ENCODE assay signal across 34 cellular contexts in the genomic region with DNA sequence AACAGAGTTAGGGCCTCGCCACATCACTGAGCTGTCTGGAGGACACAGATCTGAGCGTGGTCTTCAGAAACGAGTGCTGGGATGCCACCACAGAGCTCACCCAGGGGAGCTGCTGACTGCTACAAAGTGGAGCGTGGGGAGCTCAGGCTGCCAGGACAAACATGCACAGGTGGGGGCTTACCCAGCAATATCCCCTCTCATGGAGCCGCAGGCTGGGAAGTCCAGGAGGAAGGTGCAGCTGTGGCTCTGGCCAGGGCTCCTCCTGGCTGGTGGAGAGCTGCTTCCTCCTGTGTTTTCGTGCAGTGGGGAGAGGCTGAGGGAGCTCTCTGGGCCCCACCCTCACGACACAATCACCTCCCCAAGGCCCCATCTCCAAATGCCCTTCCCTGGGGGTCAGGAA.
"Had no signal": no experiment of that assay in that cellular context is flagged by ENCODE, and none has a peak within 500 bp of the region (broad histone marks: within the 10 kb centered on the region; RNA-seq: fewer than 3 reads in every experiment).

No MANE protein-coding gene starts in this region.

- H3K4me1 Mint-ChIP-seq: activated CD4-positive, alpha-beta memory T cell treated with anti-CD3 and anti-CD28 coated beads, Interleukin-2, amount 10 ng/mL, durations not matched to agents 7 days and 5 days; activated CD8-positive, alpha-beta memory T cell treated with anti-CD3 and anti-CD28 coated beads, Interleukin-2, amount 10 ng/mL, durations not matched to agents 7 days and 5 days; activated naive CD8-positive, alpha-beta T cell treated with anti-CD3 and anti-CD28 coated beads for 36 hours; activated T-helper 17 cell treated with anti-CD3 and anti-CD28 coated beads, Interleukin-2, amount 50 U/mL, for 72 hours had no signal

- H3K9me3 Mint-ChIP-seq: activated T-helper 17 cell treated with anti-CD3 and anti-CD28 coated beads, Interleukin-2, amount 50 U/mL, for 72 hours had no signal

- H3K4me3 Mint-ChIP-seq: activated CD4-positive, alpha-beta memory T cell treated with anti-CD3 and anti-CD28 coated beads, Interleukin-2, amount 10 ng/mL, durations not matched to agents 7 days and 5 days; activated CD8-positive, alpha-beta memory T cell treated with anti-CD3 and anti-CD28 coated beads, Interleukin-2, amount 10 ng/mL, durations not matched to agents 7 days and 5 days; activated naive CD8-positive, alpha-beta T cell treated with anti-CD3 and anti-CD28 coated beads for 36 hours; activated T-cell treated with anti-CD3 and anti-CD28 coated beads, Interleukin-2, amount 50 U/mL, for 72 hours; activated T-helper 17 cell treated with anti-CD3 and anti-CD28 coated beads, Interleukin-2, amount 50 U/mL, for 72 hours had no signal

- H3K27me3 Mint-ChIP-seq: activated CD4-positive, alpha-beta memory T cell treated with anti-CD3 and anti-CD28 coated beads, Interleukin-2, amount 10 ng/mL, durations not matched to agents 7 days and 5 days; activated CD8-positive, alpha-beta memory T cell treated with anti-CD3 and anti-CD28 coated beads, Interleukin-2, amount 10 ng/mL, durations not matched to agents 7 days and 5 days had no signal

- H3K36me3 Mint-ChIP-seq: activated CD8-positive, alpha-beta memory T cell treated with anti-CD3 and anti-CD28 coated beads, Interleukin-2, amount 10 ng/mL, durations not matched to agents 7 days and 5 days; activated naive CD8-positive, alpha-beta T cell treated with anti-CD3 and anti-CD28 coated beads for 36 hours had no signal

- H3K9ac ChIP-seq: KMS-11 had no signal

- H3K27ac ChIP-seq: brain microvascular endothelial cell, KMS-11, WERI-Rb-1 had no signal

- H3K27ac Mint-ChIP-seq: activated CD4-positive, alpha-beta memory T cell treated with anti-CD3 and anti-CD28 coated beads, Interleukin-2, amount 10 ng/mL, durations not matched to agents 7 days and 5 days; activated CD8-positive, alpha-beta memory T cell treated with anti-CD3 and anti-CD28 coated beads, Interleukin-2, amount 10 ng/mL, durations not matched to agents 7 days and 5 days; activated naive CD8-positive, alpha-beta T cell treated with anti-CD3 and anti-CD28 coated beads for 36 hours; activated T-cell treated with anti-CD3 and anti-CD28 coated beads, Interleukin-2, amount 50 U/mL, for 72 hours; activated T-helper 17 cell treated with anti-CD3 and anti-CD28 coated beads, Interleukin-2, amount 50 U/mL, for 72 hours had no signal

- ATAC-seq: activated CD8-positive, alpha-beta memory T cell treated with anti-CD3 and anti-CD28 coated beads, Interleukin-2, amount 10 ng/mL, durations not matched to agents 7 days and 5 days; activated T-cell treated with anti-CD3 and anti-CD28 coated beads, Interleukin-2, amount 50 U/mL, for 72 hours; activated T-helper 17 cell treated with anti-CD3 and anti-CD28 coated beads, Interleukin-2, amount 50 U/mL, for 72 hours; Panc1 had no signal

- H3K27me3 ChIP-seq: brain microvascular endothelial cell had no signal

- DNase-seq: activated CD4-positive, alpha-beta memory T cell treated with anti-CD3 and anti-CD28 coated beads, Interleukin-2, amount 10 ng/mL, durations not matched to agents 7 days and 5 days; activated CD4-positive, alpha-beta T cell treated with anti-CD3 and anti-CD28 coated beads for 1 hour; activated CD4-positive, alpha-beta T cell treated with anti-CD3 and anti-CD28 coated beads for 48 hours; activated CD4-positive, CD25-positive, alpha-beta regulatory T cell; activated CD8-positive, alpha-beta memory T cell treated with anti-CD3 and anti-CD28 coated beads for 24 hours; activated CD8-positive, alpha-beta memory T cell treated with anti-CD3 and anti-CD28 coated beads, Interleukin-2, amount 10 ng/mL, durations not matched to agents 7 days and 5 days; activated CD8-positive, alpha-beta memory T cell treated with anti-CD3 and anti-CD28 coated beads, Interleukin-2, amount 50 U/mL, for 48 hours; activated effector memory CD4-positive, alpha-beta T cell treated with anti-CD3 and anti-CD28 coated beads, Interleukin-2, amount 50 U/mL, for 16 hours; activated naive CD4-positive, alpha-beta T cell; activated naive CD4-positive, alpha-beta T cell treated with anti-CD3 and anti-CD28 coated beads, Interleukin-2, amount 50 U/mL, for 16 hours; activated naive CD8-positive, alpha-beta T cell treated with anti-CD3 and anti-CD28 coated beads for 36 hours; activated T-cell treated with anti-CD3 and anti-CD28 coated beads, Interleukin-2, amount 50 U/mL, for 72 hours; amniotic stem cell; aorta; brain microvascular endothelial cell; central memory CD4-positive, alpha-beta T cell; MM.1S; MV-4-11; NCI-H1092; NCI-H146; NCI-H187; NCI-H2029 treated with DMSO at 0.1 percent for 48 hours; NCI-H2171 treated with DMSO at 0.1 percent for 48 hours; NCI-H226; NCI-H446 treated with DMSO at 0.1 percent for 48 hours; NCI-H524; SIG-M5; SW 1271; T-helper 1 cell; T1000; WERI-Rb-1 had no signal

- H3K4me2 ChIP-seq: KMS-11 had no signal

- H3K36me3 ChIP-seq: brain microvascular endothelial cell, WERI-Rb-1 had no signal
